35 cellular contexts compared by ENCODE assay signal in the genomic region with DNA sequence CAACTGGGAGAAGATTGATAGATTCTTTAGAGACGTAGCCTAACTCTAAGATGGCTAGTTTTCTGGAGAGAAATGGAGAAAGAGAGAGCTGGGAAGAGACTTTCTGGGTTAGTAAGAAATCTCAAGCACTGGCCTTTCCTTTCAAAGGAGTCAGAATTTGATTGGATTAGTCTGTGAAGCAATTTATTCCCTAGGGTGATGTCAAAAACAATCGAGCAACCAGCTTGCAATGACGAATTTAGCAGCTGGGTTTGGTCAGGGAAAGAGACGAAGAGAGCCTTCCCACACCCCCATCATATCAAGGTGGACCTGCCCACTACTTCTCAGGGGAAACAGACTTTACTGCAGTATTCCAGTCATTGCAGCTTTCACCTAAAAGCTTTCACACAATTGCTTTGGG. TPM values are rescaled to one million over a fixed set of nuclear protein-coding genes. Genes with fewer than 3 reads are reported as not detected.
"Had no signal": no experiment of that assay in that cellular context is flagged by ENCODE, and none has a peak within 500 bp of the region (broad histone marks: within the 10 kb centered on the region; RNA-seq: fewer than 3 reads in every experiment).

No MANE protein-coding gene starts in this region.

- H3K9ac ChIP-seq: neural progenitor cell had no signal

- H3K4me3 Mint-ChIP-seq: activated naive CD8-positive, alpha-beta T cell; immature natural killer cell; naive thymus-derived CD8-positive, alpha-beta T cell; neural progenitor cell; stimulated activated effector memory CD8-positive, alpha-beta T cell treated with anti-CD3 and anti-CD28 coated beads, Interleukin-12 subunit alpha, Interleukin-12 subunit beta, amount 100 ng/mL, for 72 hours had no signal

- H3K4me3 ChIP-seq: esophagus squamous epithelium, heart left ventricle, neural progenitor cell, stomach, suprapubic skin, tibial artery had no signal

- H3K36me3 Mint-ChIP-seq: activated naive CD8-positive, alpha-beta T cell; neural progenitor cell; stimulated activated effector memory CD8-positive, alpha-beta T cell treated with anti-CD3 and anti-CD28 coated beads, Interleukin-12 subunit alpha, Interleukin-12 subunit beta, amount 100 ng/mL, for 72 hours had no signal

- H3K4me2 ChIP-seq: neural progenitor cell had no signal

- H3K27me3 ChIP-seq: tibial artery had no signal

- H2AFZ ChIP-seq: neural progenitor cell had no signal

- H3K9me3 Mint-ChIP-seq: immature natural killer cell; neural progenitor cell; stimulated activated effector memory CD8-positive, alpha-beta T cell treated with anti-CD3 and anti-CD28 coated beads, Interleukin-12 subunit alpha, Interleukin-12 subunit beta, amount 100 ng/mL, for 72 hours had no signal

- H3K27ac Mint-ChIP-seq: activated naive CD8-positive, alpha-beta T cell; immature natural killer cell; neural progenitor cell; stimulated activated effector memory CD8-positive, alpha-beta T cell treated with anti-CD3 and anti-CD28 coated beads, Interleukin-12 subunit alpha, Interleukin-12 subunit beta, amount 100 ng/mL, for 72 hours had no signal

- H3K4me1 Mint-ChIP-seq: neural progenitor cell had no signal

- DNase-seq: activated CD4-positive, alpha-beta T cell treated with anti-CD3 and anti-CD28 coated beads for 4 hours; activated CD4-positive, alpha-beta T cell treated with anti-CD3 and anti-CD28 coated beads, Interleukin-2, amount 50 U/mL, for 4 hours; activated CD8-positive, alpha-beta memory T cell treated with anti-CD3 and anti-CD28 coated beads for 24 hours; activated effector memory CD4-positive, alpha-beta T cell treated with Interleukin-2 at 50 U/mL for 16 hours; activated naive CD4-positive, alpha-beta T cell treated with Interleukin-2 at 50 U/mL for 16 hours; anterior cingulate cortex; effector CD8-positive, alpha-beta T cell; esophagus squamous epithelium; foreskin keratinocyte; heart left ventricle; hypothalamus; immature natural killer cell; left colon; mammary epithelial cell; midbrain; naive thymus-derived CD8-positive, alpha-beta T cell; posterior cingulate gyrus; right cardiac atrium; stimulated activated CD4-positive, alpha-beta T cell treated with anti-CD3 and anti-CD28 coated beads, Interleukin-4, amount 100 ng/mL, for 24 hours; stomach; T-helper 9 cell; tibial artery had no signal

- H3K27ac ChIP-seq: epithelial cell of prostate, esophagus squamous epithelium, foreskin keratinocyte, heart left ventricle, neural progenitor cell, stomach, suprapubic skin, tibial artery, VCaP had no signal

- ATAC-seq: foreskin keratinocyte; left colon; naive thymus-derived CD8-positive, alpha-beta T cell; right cardiac atrium had no signal

- H3K27me3 Mint-ChIP-seq: activated naive CD8-positive, alpha-beta T cell had no signal

- H3K9me3 ChIP-seq: esophagus squamous epithelium, heart left ventricle, stomach, suprapubic skin had no signal

- H3K36me3 ChIP-seq: esophagus squamous epithelium, heart left ventricle, neural progenitor cell, stomach, suprapubic skin, tibial artery had no signal

- H3K4me1 ChIP-seq: foreskin keratinocyte, heart left ventricle, neural progenitor cell, stomach had no signal

RNA-seq across cellular contexts. Expression of gene KRTAP5-6, which starts 10.8 kb away (rescaled TPM):
- total RNA-seq: bronchial epithelial cell; esophagus squamous epithelium; foreskin keratinocyte; heart left ventricle; kidney; left colon; mammary epithelial cell; naive thymus-derived CD8-positive, alpha-beta T cell; omental fat pad; right cardiac atrium; skeletal muscle tissue; stomach; T-helper 1 cell treated with Interleukin-12 subunit alpha and Interleukin-12 subunit beta and Interleukin-4 antibody, amounts not matched to agents 30 ng/mL and 1 ng/mL, for 36 hours; ureter had no signal
- polyA plus RNA-seq: adipose tissue; foreskin keratinocyte; heart left ventricle; immature natural killer cell; mammary epithelial cell; naive thymus-derived CD8-positive, alpha-beta T cell; right cardiac atrium; stomach had no signal

RNA-seq across cellular contexts. Expression of gene IFITM10, which starts 42.6 kb away (rescaled TPM):
- total RNA-seq: skeletal muscle tissue had no signal
